9 cellular contexts compared by ENCODE assay signal in the genomic region with DNA sequence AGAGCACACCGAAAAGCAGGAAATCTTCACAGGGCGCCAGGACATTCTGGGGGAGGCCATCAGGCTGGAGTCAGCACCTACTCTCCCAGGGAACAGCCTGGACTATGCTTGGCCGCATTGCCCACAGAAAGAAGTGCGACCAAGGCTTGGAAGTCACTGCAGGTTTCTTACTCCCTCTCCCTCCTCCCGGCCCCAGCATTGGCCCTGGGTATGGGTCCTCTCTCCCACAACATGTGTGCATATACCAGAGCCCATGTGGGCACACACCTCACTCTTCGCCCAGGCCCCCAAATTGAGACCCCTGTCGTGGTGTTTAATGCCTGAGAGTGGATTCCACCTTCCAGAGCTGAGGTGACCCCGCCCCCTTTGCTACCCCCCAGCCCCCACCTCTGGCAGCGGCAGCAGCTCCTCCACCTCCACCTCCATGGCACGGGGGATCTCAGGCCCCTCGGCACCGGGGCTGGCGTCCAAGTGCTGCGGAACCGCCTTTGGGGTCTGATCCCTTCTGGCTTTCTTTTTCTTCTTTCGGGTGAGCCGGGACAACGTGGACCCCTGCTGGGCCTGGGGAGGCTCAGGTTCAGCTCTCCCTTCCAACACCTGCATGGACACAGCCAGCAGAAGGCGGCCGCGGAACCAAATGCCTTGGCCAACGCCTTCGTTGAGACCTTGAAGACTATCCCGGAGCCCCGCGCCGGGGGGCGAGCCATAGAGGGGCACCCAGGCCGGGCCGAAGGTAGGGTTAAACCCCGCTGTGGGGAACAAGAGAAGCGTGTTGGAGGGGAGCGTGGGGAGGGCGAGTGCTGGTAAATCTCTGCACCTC. TPM values are rescaled to one million over a fixed set of nuclear protein-coding genes. Genes with fewer than 3 reads are reported as not detected.
DNase-seq lines count a peak whose midpoint lies in the region; TF ChIP-seq lines count a peak whose summit lies in the region.
"Had no signal": no experiment of that assay in that cellular context is flagged by ENCODE, and none has a peak within 500 bp of the region (broad histone marks: within the 10 kb centered on the region; RNA-seq: fewer than 3 reads in every experiment).

No MANE protein-coding gene starts in this region.

- peaks cover 12% of the 10 kb centered on the region for H3K4me1 ChIP-seq in effector memory CD4-positive, alpha-beta T cell (ENCODE audit: control insufficient read depth, insufficient read depth, low read length, poor library complexity, severe bottlenecking)
- no peaks in the 10 kb centered on the region for H3K4me1 ChIP-seq in urinary bladder (ENCODE audit: insufficient read depth)

- H3K9me3 ChIP-seq in effector memory CD4-positive, alpha-beta T cell (ENCODE audit: control insufficient read depth, low read length): no peaks in the 10 kb centered on the region

- 29% methylated on average over 34 of the region's 34 CpGs for WGBS in urinary bladder

- DNase-seq in activated naive CD4-positive, alpha-beta T cell (lab: John Stamatoyannopoulos, UW): no peak
- DNase-seq in effector memory CD4-positive, alpha-beta T cell: no peak
- DNase-seq in NCI-H2107 (lab: John Stamatoyannopoulos, UW) (no peak), NCI-H510A treated with DMSO at 0.1 percent for 48 hours (lab: John Stamatoyannopoulos, UW) (no peak), DMS153 (lab: John Stamatoyannopoulos, UW) (no peak)
- DNase-seq: NCI-H526 treated with DMSO at 0.1 percent for 48 hours had no signal

- TF ChIP-seq CTCF in nephron (IDR thresholded peaks at IDR 0.05; ENCODE audit: unreplicated experiment in 3 of 3): no peak

- peaks cover 4% of the 10 kb centered on the region for H3K27me3 ChIP-seq in effector memory CD4-positive, alpha-beta T cell (replicated peaks; ENCODE audit: control insufficient read depth, insufficient read depth, low read length, poor library complexity, severe bottlenecking)

- H3K27ac Mint-ChIP-seq in activated naive CD4-positive, alpha-beta T cell treated with anti-CD3 and anti-CD28 coated beads, Interleukin-2, amount 50 U/mL, for 24 hours: no peak overlapping the region
- H3K27ac Mint-ChIP-seq in nephron: no peak overlapping the region

- no peaks in the 10 kb centered on the region for H3K9me3 Mint-ChIP-seq in activated naive CD4-positive, alpha-beta T cell treated with anti-CD3 and anti-CD28 coated beads, Interleukin-2, amount 50 U/mL, for 24 hours
- no peaks in the 10 kb centered on the region for H3K9me3 Mint-ChIP-seq in nephron

- H3K36me3 ChIP-seq in effector memory CD4-positive, alpha-beta T cell (ENCODE audit: control insufficient read depth, insufficient read depth, low read length): no peaks in the 10 kb centered on the region
- no peaks in the 10 kb centered on the region for H3K36me3 ChIP-seq in urinary bladder (ENCODE audit: insufficient read depth)

- H3K4me1 Mint-ChIP-seq in activated naive CD4-positive, alpha-beta T cell treated with anti-CD3 and anti-CD28 coated beads, Interleukin-2, amount 50 U/mL, for 24 hours: peaks cover 5% of the 10 kb centered on the region
- no peaks in the 10 kb centered on the region for H3K4me1 Mint-ChIP-seq in nephron

- peak overlapping the region; percentile 66 for H3K4me3 ChIP-seq in effector memory CD4-positive, alpha-beta T cell (ENCODE audit: insufficient read depth, low read depth, low read length, poor library complexity, severe bottlenecking)
- H3K4me3 ChIP-seq in urinary bladder (ENCODE audit: low read depth, low read length): peak overlapping the region; percentile 32

- peaks cover 6% of the 10 kb centered on the region for H3K27me3 Mint-ChIP-seq in activated naive CD4-positive, alpha-beta T cell treated with anti-CD3 and anti-CD28 coated beads, Interleukin-2, amount 50 U/mL, for 24 hours
- H3K27me3 Mint-ChIP-seq in nephron (ENCODE audit: low read depth): peaks cover 59% of the 10 kb centered on the region

- H3K27ac ChIP-seq in effector memory CD4-positive, alpha-beta T cell (ENCODE audit: insufficient read depth, low read length, poor library complexity, severe bottlenecking): no peak overlapping the region
- H3K27ac ChIP-seq in urinary bladder (ENCODE audit: low read depth): no peak overlapping the region

- peak overlapping the region; percentile 85 for H3K4me3 Mint-ChIP-seq in activated naive CD4-positive, alpha-beta T cell treated with anti-CD3 and anti-CD28 coated beads, Interleukin-2, amount 50 U/mL, for 24 hours
- H3K4me3 Mint-ChIP-seq in nephron: peak overlapping the region; percentile 79 to 85 (median 82)

- no peaks in the 10 kb centered on the region for H3K36me3 Mint-ChIP-seq in activated naive CD4-positive, alpha-beta T cell treated with anti-CD3 and anti-CD28 coated beads, Interleukin-2, amount 50 U/mL, for 24 hours
- no peaks in the 10 kb centered on the region for H3K36me3 Mint-ChIP-seq in nephron (ENCODE audit: low read depth)

RNA-seq across cellular contexts. Expression of gene SPAG4, which starts 15.2 kb away (rescaled TPM):
- 1.6 TPM for total RNA-seq in urinary bladder
- 4.9 TPM for polyA plus RNA-seq in urinary bladder

RNA-seq across cellular contexts. Expression of gene ERGIC3, which starts 58.5 kb away (rescaled TPM):
- 176 TPM for total RNA-seq in urinary bladder
- 200 TPM for polyA plus RNA-seq in urinary bladder
